ENCODE assay signal across 13 cellular contexts in the genomic region with DNA sequence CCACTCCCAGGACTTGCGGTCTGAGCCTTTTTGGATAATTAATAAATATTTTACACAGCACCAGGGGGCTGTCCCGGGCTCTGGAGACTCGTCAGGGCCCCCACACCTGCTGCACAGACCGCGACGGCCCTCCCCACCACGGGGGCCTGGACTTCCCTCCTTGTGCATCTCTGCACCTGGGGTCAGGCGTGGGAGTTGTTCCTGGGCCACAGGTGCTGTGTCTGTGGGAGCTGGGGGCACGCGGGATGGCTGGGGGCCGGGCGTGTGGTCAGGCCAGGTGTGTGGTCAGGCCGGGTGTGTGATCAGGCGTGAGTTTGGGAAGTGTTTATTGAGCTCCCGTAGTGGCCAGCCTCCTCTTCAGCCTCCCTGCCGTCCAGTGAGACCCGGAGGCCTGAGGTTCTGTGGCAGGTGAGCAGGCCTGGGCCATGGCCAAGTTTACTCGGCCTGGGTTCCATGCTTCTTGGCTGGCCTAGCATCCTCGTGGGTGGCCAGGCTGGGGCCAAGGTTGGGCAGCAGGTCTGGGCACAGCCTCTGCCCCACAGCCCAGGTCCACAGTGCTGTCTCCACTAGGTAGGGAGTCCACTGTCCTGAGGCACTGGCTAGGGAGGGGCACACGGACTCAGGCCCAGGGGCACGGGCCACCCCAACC. TPM values are rescaled to one million over a fixed set of nuclear protein-coding genes. Genes with fewer than 3 reads are reported as not detected.
A peak's percentile ranks its signal among the peaks of the same experiment; 100 is the strongest.
DNase-seq lines count a peak whose midpoint lies in the region; ATAC-seq and TF ChIP-seq lines count a peak whose summit lies in the region.
"Had no signal": no experiment of that assay in that cellular context is flagged by ENCODE, and none has a peak within 500 bp of the region (broad histone marks: within the 10 kb centered on the region; RNA-seq: fewer than 3 reads in every experiment).

No MANE protein-coding gene starts in this region.

- intact Hi-C loops in esophagus squamous epithelium (cut with DNase I), result no loop called here

- H3K27me3 ChIP-seq in esophagus squamous epithelium, result peaks cover 0 to 33% (median 0%) of the 10 kb centered on the region in 4 donors
- H3K27me3 ChIP-seq: BE2C, body of pancreas had no signal

- H3K4me3 ChIP-seq in esophagus squamous epithelium, result no peak overlapping the region
- H3K4me3 ChIP-seq: body of pancreas had no signal

- peaks cover 13 to 34% (median 20%) of the 10 kb centered on the region in 3 donors for H3K36me3 ChIP-seq in esophagus squamous epithelium

- TF ChIP-seq CTCF in C4-2B (conservative IDR thresholded peaks at IDR 0.05) (no peak), esophagus squamous epithelium (IDR thresholded peaks at IDR 0.05) (no peak)

- DNase-seq in NCI-H69 (lab: John Stamatoyannopoulos, UW), result peak; percentile 36
- no peak for DNase-seq in esophagus squamous epithelium (lab: John Stamatoyannopoulos, UW)
- DNase-seq in stimulated activated CD4-positive, alpha-beta T cell treated with anti-CD3 and anti-CD28 coated beads, Interleukin-1b, Interleukin-23, amount 100 ng/mL, for 48 hours, result no peak
- no peak for DNase-seq in stimulated activated naive CD4-positive, alpha-beta T cell (lab: John Stamatoyannopoulos, UW)
- DNase-seq: activated naive CD4-positive, alpha-beta T cell treated with anti-CD3 and anti-CD28 coated beads for 36 hours; BE2C; body of pancreas; HFFc6; nephron progenitor cell; NK-92 treated with Interleukin-12 subunit alpha and Interleukin-12 subunit beta, amount 100 ng/mL, for 24 hours; stimulated activated CD4-positive, alpha-beta T cell treated with anti-CD3 and anti-CD28 coated beads, Interleukin-2, amount 100 ng/mL, for 48 hours had no signal

- ATAC-seq in GM18907 (IDR thresholded peaks at IDR 0.05; ENCODE audit: unreplicated experiment), result no peak
- ATAC-seq: body of pancreas had no signal

- peaks cover 54 to 86% (median 65%) of the 10 kb centered on the region in 3 donors for H3K4me1 ChIP-seq in esophagus squamous epithelium

- TF ChIP-seq POLR2A in esophagus squamous epithelium (IDR thresholded peaks at IDR 0.05), result no peak

- H3K27ac ChIP-seq in C4-2B, result peak overlapping the region; percentile 94
- H3K27ac ChIP-seq in esophagus squamous epithelium, result peak overlapping the region in 3 of 4 donors; percentile 79 to 97 (median 93)

- no peaks in the 10 kb centered on the region for H3K9me3 ChIP-seq in esophagus squamous epithelium
- H3K9me3 ChIP-seq: BE2C, body of pancreas had no signal

- WGBS in esophagus squamous epithelium, 2 donors, result 58 to 72% methylated on average over 4 of the region's 21 CpGs

RNA-seq across cellular contexts. Expression of a gene that starts 1.9 kb away (rescaled TPM):
- total RNA-seq in esophagus squamous epithelium, result 100 to 1,000 TPM; 102 to 148 (median 120) TPM

RNA-seq across cellular contexts. Expression of a gene that starts 2.9 kb away (rescaled TPM):
- 1 to 10 TPM in 1 of 4 donors, under 1 TPM in 2, not detected in 1; 0.38 to 1.1 (median 0.57) TPM for total RNA-seq in esophagus squamous epithelium

RNA-seq across cellular contexts. Expression of a gene that starts 5.8 kb away (rescaled TPM):
- total RNA-seq in esophagus squamous epithelium, result 10 to 100 TPM; 53.7 to 70.7 (median 62.5) TPM

RNA-seq across cellular contexts. Expression of a gene that starts 10.4 kb away (rescaled TPM):
- total RNA-seq in esophagus squamous epithelium, result 10 to 100 TPM; 28.4 to 70.2 (median 48.9) TPM

RNA-seq across cellular contexts. Expression of a gene that starts 11.9 kb away (rescaled TPM):
- 10 to 100 TPM in 1 of 4 donors, 1 to 10 TPM in 3; 6.9 to 11.8 (median 7.8) TPM for total RNA-seq in esophagus squamous epithelium
